Comparison of ENCODE assay signal across 14 cellular contexts in genomic region chr4:75248770-75249467, GRCh38.
DNase-seq lines count a peak whose midpoint lies in the region; TF ChIP-seq lines count a peak whose summit lies in the region.
"Had no signal": no experiment of that assay in that cellular context is flagged by ENCODE, and none has a peak within 500 bp of the region (broad histone marks: within the 10 kb centered on the region; RNA-seq: fewer than 3 reads in every experiment).

No MANE protein-coding gene starts in this region.

- DNase-seq in HPDE6-E6E7 (ENCODE audit: extremely low spot score) = peak; percentile 23
- peak; percentile 31 for DNase-seq in NCI-H774 (lab: John Stamatoyannopoulos, UW)
- peak; percentile 10 for DNase-seq in epithelial cell of prostate (ENCODE audit: low read depth, low spot score)
- DNase-seq in renal cortical epithelial cell (ENCODE audit: low read depth) = peak; percentile 2
- no peak for DNase-seq in NCI-H524 (lab: John Stamatoyannopoulos, UW)
- no peak for DNase-seq in CD4-positive, alpha-beta memory T cell
- no peak for DNase-seq in mesothelial cell of epicardium (ENCODE audit: low spot score in 2 of 2, unreplicated experiment in 2 of 2)
- DNase-seq: activated naive CD4-positive, alpha-beta T cell; CD4-positive, CD25-positive, alpha-beta regulatory T cell; head of caudate nucleus; kidney glomerular epithelial cell; NCI-H526 had no signal

- peaks cover 0 to 6% (median 1%) of the 10 kb centered on the region in 8 donors for H3K9me3 Mint-ChIP-seq in CD4-positive, alpha-beta memory T cell
- peaks cover 4% of the 10 kb centered on the region for H3K9me3 Mint-ChIP-seq in mesothelial cell of epicardium
- H3K9me3 Mint-ChIP-seq: CD4-positive, CD25-positive, alpha-beta regulatory T cell had no signal

- H3K27ac ChIP-seq in epithelial cell of prostate = peak overlapping the region; percentile 64
- no peak overlapping the region for H3K27ac ChIP-seq in CD4-positive, alpha-beta memory T cell (ENCODE audit: low read depth, low read length)
- H3K27ac ChIP-seq: SK-N-MC had no signal

- no peaks in the 10 kb centered on the region for H3K36me3 Mint-ChIP-seq in CD4-positive, alpha-beta memory T cell
- H3K36me3 Mint-ChIP-seq in mesothelial cell of epicardium = no peaks in the 10 kb centered on the region
- H3K36me3 Mint-ChIP-seq: CD4-positive, CD25-positive, alpha-beta regulatory T cell had no signal

- intact Hi-C loops in CD4-positive, alpha-beta memory T cell (cut with micrococcal nuclease) = no loop called here

- H3K27me3 ChIP-seq in CD4-positive, alpha-beta memory T cell (ENCODE audit: insufficient read depth, low read length) = no peaks in the 10 kb centered on the region

- no peaks in the 10 kb centered on the region for H3K9me3 ChIP-seq in CD4-positive, alpha-beta memory T cell (ENCODE audit: control insufficient read depth in 1 of 2, low read length in 2 of 2)

- H3K4me1 ChIP-seq in CD4-positive, alpha-beta memory T cell (ENCODE audit: insufficient read depth, low read length) = no peaks in the 10 kb centered on the region

- H3K27me3 Mint-ChIP-seq in CD4-positive, alpha-beta memory T cell = no peaks in the 10 kb centered on the region
- H3K27me3 Mint-ChIP-seq in mesothelial cell of epicardium (ENCODE audit: low read depth) = no peaks in the 10 kb centered on the region
- H3K27me3 Mint-ChIP-seq: CD4-positive, CD25-positive, alpha-beta regulatory T cell; stimulated activated naive CD8-positive, alpha-beta T cell treated with anti-CD3 and anti-CD28 coated beads, Interleukin-15, Interleukin-2, amounts not matched to agents 100 ng/mL and 50 ng/mL, for 24 hours had no signal

- H3K4me1 Mint-ChIP-seq in CD4-positive, alpha-beta memory T cell = no peaks in the 10 kb centered on the region
- H3K4me1 Mint-ChIP-seq in mesothelial cell of epicardium = peaks cover 12% of the 10 kb centered on the region
- H3K4me1 Mint-ChIP-seq: CD4-positive, CD25-positive, alpha-beta regulatory T cell had no signal

- TF ChIP-seq CTCF in mesothelial cell of epicardium (IDR thresholded peaks at IDR 0.05; ENCODE audit: unreplicated experiment) = no peak

- H3K4me3 ChIP-seq in CD4-positive, alpha-beta memory T cell (ENCODE audit: low read length in 2 of 2) = no peak overlapping the region
- H3K4me3 ChIP-seq: SK-N-MC had no signal

- no peaks in the 10 kb centered on the region for H3K36me3 ChIP-seq in CD4-positive, alpha-beta memory T cell (ENCODE audit: insufficient read depth, low read length)

- POLR2A ChIA-PET in CD4-positive, alpha-beta memory T cell (lab: Charles Lee; ENCODE audit: partially characterized antibody) = no interaction called here

- CTCF ChIA-PET in CD4-positive, alpha-beta memory T cell (lab: Charles Lee; ENCODE audit: partially characterized antibody) = no interaction called here

- H3K4me3 Mint-ChIP-seq in CD4-positive, alpha-beta memory T cell = no peak overlapping the region
- H3K4me3 Mint-ChIP-seq in mesothelial cell of epicardium = no peak overlapping the region
- H3K4me3 Mint-ChIP-seq: CD4-positive, CD25-positive, alpha-beta regulatory T cell; stimulated activated naive CD8-positive, alpha-beta T cell treated with anti-CD3 and anti-CD28 coated beads, Interleukin-15, Interleukin-2, amounts not matched to agents 100 ng/mL and 50 ng/mL, for 24 hours had no signal

- no peak overlapping the region for H3K27ac Mint-ChIP-seq in CD4-positive, alpha-beta memory T cell
- no peak overlapping the region for H3K27ac Mint-ChIP-seq in mesothelial cell of epicardium
- H3K27ac Mint-ChIP-seq: CD4-positive, CD25-positive, alpha-beta regulatory T cell; stimulated activated naive CD8-positive, alpha-beta T cell treated with anti-CD3 and anti-CD28 coated beads, Interleukin-15, Interleukin-2, amounts not matched to agents 100 ng/mL and 50 ng/mL, for 24 hours had no signal

Comparison
In these comparisons a context has a peak if more than half of its experiments do, and no peak if none do; other contexts are left out.
1. DNase-seq: peak in HPDE6-E6E7 (single experiment), NCI-H774 (single experiment), epithelial cell of prostate (single experiment) and renal cortical epithelial cell (single experiment); none in NCI-H524 (0 of 2), CD4-positive, alpha-beta memory T cell (0 of 5) and mesothelial cell of epicardium (0 of 2).